Comparison of ENCODE assay signal across 1 cellular context in genomic region chr6:75334266-75335040, GRCh38.
TF ChIP-seq lines count a peak whose summit lies in the region.

No MANE protein-coding gene starts in this region.

TF ChIP-seq in HEK293, 187 proteins besides CTCF, POLR2A, EP300 and RAD21 (continued from another document and continues in another):
- TF ChIP-seq ZNF292 (tag by site-specific recombination; IDR thresholded peaks at IDR 0.05; ENCODE audit: borderline replicate concordance, low read depth), result no peak
- no peak for TF ChIP-seq ZNF416 (tag by site-specific recombination; IDR thresholded peaks at IDR 0.05)
- no peak for TF ChIP-seq ZNF776 (tag by site-specific recombination; IDR thresholded peaks at IDR 0.05; ENCODE audit: borderline replicate concordance)
- no peak for TF ChIP-seq ZSCAN16 (tag by site-specific recombination; IDR thresholded peaks at IDR 0.05)
- no peak for TF ChIP-seq RBAK (tag by site-specific recombination; IDR thresholded peaks at IDR 0.05)
- TF ChIP-seq ZNF560 (tag by site-specific recombination; IDR thresholded peaks at IDR 0.05; ENCODE audit: borderline replicate concordance), result no peak
- peak; percentile 61 for TF ChIP-seq PATZ1 (tag by site-specific recombination; IDR thresholded peaks at IDR 0.05)
- TF ChIP-seq ZNF362 (tag by site-specific recombination; IDR thresholded peaks at IDR 0.05), result no peak
- no peak for TF ChIP-seq KLF9 (tag by site-specific recombination; IDR thresholded peaks at IDR 0.05; ENCODE audit: low read depth)
- 0 out of 2 replicates have a peak, but pooled peaks have one; percentile 42 for TF ChIP-seq ZNF76 (tag by site-specific recombination; IDR thresholded peaks at IDR 0.05; ENCODE audit: borderline replicate concordance, low read depth)
- no peak for TF ChIP-seq ZBTB48 (tag by site-specific recombination; IDR thresholded peaks at IDR 0.05)
- TF ChIP-seq ZNF596 (tag by site-specific recombination; IDR thresholded peaks at IDR 0.05), result no peak
- TF ChIP-seq ZNF133 (tag by site-specific recombination; IDR thresholded peaks at IDR 0.05), result no peak
- no peak; the same call in 1 of the 2 replicates for TF ChIP-seq ZNF692 (tag by site-specific recombination; IDR thresholded peaks at IDR 0.05)
- TF ChIP-seq ZNF404 (tag by site-specific recombination; IDR thresholded peaks at IDR 0.05), result no peak
- TF ChIP-seq OSR2 (tag by site-specific recombination; IDR thresholded peaks at IDR 0.05), result peak; percentile 45; the same call in 1 of the 2 replicates
- TF ChIP-seq KLF16 (tag by site-specific recombination; IDR thresholded peaks at IDR 0.05), result no peak
- no peak for TF ChIP-seq ZNF701 (tag by site-specific recombination; IDR thresholded peaks at IDR 0.05)
- no peak for TF ChIP-seq ZNF777 (tag by site-specific recombination; IDR thresholded peaks at IDR 0.05; ENCODE audit: borderline replicate concordance)
- TF ChIP-seq ZNF707 (tag by site-specific recombination; IDR thresholded peaks at IDR 0.05), result no peak
- no peak for TF ChIP-seq ZNF473 (tag by site-specific recombination; IDR thresholded peaks at IDR 0.05)
- no peak for TF ChIP-seq ZNF175 (tag by site-specific recombination; IDR thresholded peaks at IDR 0.05)
- TF ChIP-seq MYNN (tag by site-specific recombination; IDR thresholded peaks at IDR 0.05; ENCODE audit: borderline replicate concordance), result no peak
- TF ChIP-seq ZNF426 (tag by site-specific recombination; IDR thresholded peaks at IDR 0.05), result no peak
- TF ChIP-seq ZNF561 (tag by site-specific recombination; IDR thresholded peaks at IDR 0.05; ENCODE audit: borderline replicate concordance), result 0 out of 2 replicates have a peak, but pooled peaks have one; percentile 67
- TF ChIP-seq EGR2 (tag by site-specific recombination; IDR thresholded peaks at IDR 0.05; ENCODE audit: low read depth), result no peak
- TF ChIP-seq ZNF146 (tag by site-specific recombination; IDR thresholded peaks at IDR 0.05), result no peak
- no peak; the same call in 1 of the 2 replicates for TF ChIP-seq ZNF558 (tag by site-specific recombination; IDR thresholded peaks at IDR 0.05)
- TF ChIP-seq ZFHX2 (tag by site-specific recombination; conservative IDR thresholded peaks at IDR 0.05), result no peak
- peak; percentile 50 for TF ChIP-seq WT1 (tag by site-specific recombination; IDR thresholded peaks at IDR 0.05)
- TF ChIP-seq AEBP2 (tag by site-specific recombination; IDR thresholded peaks at IDR 0.05; ENCODE audit: borderline replicate concordance), result no peak
- TF ChIP-seq ZNF140 (tag by site-specific recombination; IDR thresholded peaks at IDR 0.05), result peak; percentile 64; the same call in 1 of the 2 replicates
- peak; percentile 80 for TF ChIP-seq ZBTB17 (tag by site-specific recombination; IDR thresholded peaks at IDR 0.05)
- TF ChIP-seq GLIS1 (tag by site-specific recombination; IDR thresholded peaks at IDR 0.05), result no peak
- TF ChIP-seq SP7 (tag by site-specific recombination; IDR thresholded peaks at IDR 0.05), result peak; percentile 85
- peak; percentile 88 for TF ChIP-seq PRDM10 (tag by site-specific recombination; IDR thresholded peaks at IDR 0.05)
- TF ChIP-seq BCL6B (tag by site-specific recombination; IDR thresholded peaks at IDR 0.05), result no peak
- TF ChIP-seq ZNF514 (tag by site-specific recombination; IDR thresholded peaks at IDR 0.05), result no peak
- TF ChIP-seq ZNF423 (tag by site-specific recombination; IDR thresholded peaks at IDR 0.05), result no peak
- no peak for TF ChIP-seq ZFP3 (tag by site-specific recombination; IDR thresholded peaks at IDR 0.05; ENCODE audit: low read depth)
- 0 out of 2 replicates have a peak, but pooled peaks have one; percentile 46 for TF ChIP-seq ZNF639 (tag by site-specific recombination; IDR thresholded peaks at IDR 0.05)
- no peak for TF ChIP-seq ZNF16 (tag by site-specific recombination; IDR thresholded peaks at IDR 0.05; ENCODE audit: low read depth)
- no peak for TF ChIP-seq HOXA7 (CRISPR knock-in tag; IDR thresholded peaks at IDR 0.05; ENCODE audit: borderline replicate concordance)
- TF ChIP-seq ZNF148 (tag by site-specific recombination; IDR thresholded peaks at IDR 0.05; ENCODE audit: borderline replicate concordance), result no peak
- TF ChIP-seq ZNF335 (tag by site-specific recombination; conservative IDR thresholded peaks at IDR 0.05), result peak; percentile 56
- no peak; the same call in 1 of the 2 replicates for TF ChIP-seq ZSCAN4 (tag by site-specific recombination; IDR thresholded peaks at IDR 0.05)
- TF ChIP-seq KLF17 (tag by site-specific recombination; IDR thresholded peaks at IDR 0.05), result no peak
- TF ChIP-seq SETDB1 (IDR thresholded peaks at IDR 0.05; ENCODE audit: insufficient read length, low read length), result no peak
- TF ChIP-seq ZNF510 (tag by site-specific recombination; IDR thresholded peaks at IDR 0.05; ENCODE audit: insufficient replicate concordance), result no peak
- TF ChIP-seq ZNF341 (tag by site-specific recombination; IDR thresholded peaks at IDR 0.05; ENCODE audit: low read depth), result peak; percentile 57
